Comparison of ENCODE assay signal across 8 cellular contexts in genomic region chr2:185291035-185291647, GRCh38.
DNase-seq lines count a peak whose midpoint lies in the region; ATAC-seq and TF ChIP-seq lines count a peak whose summit lies in the region.

No MANE protein-coding gene starts in this region.

- H3K27ac Mint-ChIP-seq in activated CD4-positive, alpha-beta T cell treated with anti-CD3 and anti-CD28 coated beads for 36 hours, result no peak overlapping the region

- no peaks in the 10 kb centered on the region for H3K36me3 Mint-ChIP-seq in activated CD4-positive, alpha-beta T cell treated with anti-CD3 and anti-CD28 coated beads for 36 hours (ENCODE audit: low read depth)

- CTCF ChIA-PET in activated CD4-positive, alpha-beta T cell treated with anti-CD3 and anti-CD28 coated beads for 36 hours (lab: Charles Lee), result interaction anchor here (0.6 kb wide), 3 partner anchors 11 to 440 kb away, joined by 3 read pairs; no protein-coding TSS in a partner anchor

- intact Hi-C loops in activated CD4-positive, alpha-beta T cell treated with anti-CD3 and anti-CD28 coated beads for 36 hours (cut with DNase I, micrococcal nuclease), result loop anchor here in 1 of 2 experiments (1.0 to 5.0 kb wide), 2 partner anchors 448 to 966 kb away; no protein-coding TSS in a partner anchor

- peak; percentile 33 for TF ChIP-seq CTCF in foreskin fibroblast (IDR thresholded peaks at IDR 0.05; ENCODE audit: low read depth, low read length)

- H3K4me3 ChIP-seq in foreskin fibroblast (ENCODE audit: low read depth in 1 of 2, low read length in 2 of 2), result no peak overlapping the region
- no peak overlapping the region for H3K4me3 ChIP-seq in skeletal muscle cell (ENCODE audit: low read depth, low read length)

- no peaks in the 10 kb centered on the region for H3K9me3 Mint-ChIP-seq in activated CD4-positive, alpha-beta T cell treated with anti-CD3 and anti-CD28 coated beads for 36 hours (ENCODE audit: low read depth)

- H3K4me3 Mint-ChIP-seq in activated CD4-positive, alpha-beta T cell treated with anti-CD3 and anti-CD28 coated beads for 36 hours, result no peak overlapping the region

- H3K4me1 Mint-ChIP-seq in activated CD4-positive, alpha-beta T cell treated with anti-CD3 and anti-CD28 coated beads for 36 hours, result no peaks in the 10 kb centered on the region

- no peak for ATAC-seq in activated CD4-positive, alpha-beta T cell treated with anti-CD3 and anti-CD28 coated beads for 36 hours
- peak; percentile 97 for ATAC-seq in GM21619 (IDR thresholded peaks at IDR 0.05; ENCODE audit: unreplicated experiment)

- no peaks in the 10 kb centered on the region for H3K27me3 Mint-ChIP-seq in activated CD4-positive, alpha-beta T cell treated with anti-CD3 and anti-CD28 coated beads for 36 hours

- peak; percentile 52 for DNase-seq in activated CD4-positive, alpha-beta T cell treated with anti-CD3 and anti-CD28 coated beads for 36 hours
- no peak for DNase-seq in activated CD4-positive, alpha-beta T cell treated with anti-CD3 and anti-CD28 coated beads for 4 hours
- DNase-seq in HK-2 (ENCODE audit: unreplicated experiment), result peak; percentile 21
- DNase-seq in SKM-1 treated with dmso at 0.1 percent for 144 hours (lab: John Stamatoyannopoulos, UW; ENCODE audit: unreplicated experiment), result peak; percentile 23
- DNase-seq in foreskin fibroblast, result peak in 1 of 2 donors; percentile 4
- peak; percentile 22 for DNase-seq in skeletal muscle cell (ENCODE audit: low read depth)
- no peak for DNase-seq in NCI-H187 treated with DMSO at 0.1 percent for 48 hours (lab: John Stamatoyannopoulos, UW)

- POLR2A ChIA-PET in activated CD4-positive, alpha-beta T cell treated with anti-CD3 and anti-CD28 coated beads for 36 hours (lab: Charles Lee), result interaction anchor here (0.6 kb wide), 1 partner anchor 248 kb away, joined by 3 read pairs; no protein-coding TSS in a partner anchor

Comparison
In these comparisons a context has a peak if more than half of its experiments do, and no peak if none do; other contexts are left out.
1. DNase-seq: peak in activated CD4-positive, alpha-beta T cell treated with anti-CD3 and anti-CD28 coated beads for 36 hours (single experiment), HK-2 (single experiment), SKM-1 treated with dmso at 0.1 percent for 144 hours (single experiment) and skeletal muscle cell (single experiment); none in activated CD4-positive, alpha-beta T cell treated with anti-CD3 and anti-CD28 coated beads for 4 hours (0 of 2) and NCI-H187 treated with DMSO at 0.1 percent for 48 hours (single experiment).